In the genomic region with DNA sequence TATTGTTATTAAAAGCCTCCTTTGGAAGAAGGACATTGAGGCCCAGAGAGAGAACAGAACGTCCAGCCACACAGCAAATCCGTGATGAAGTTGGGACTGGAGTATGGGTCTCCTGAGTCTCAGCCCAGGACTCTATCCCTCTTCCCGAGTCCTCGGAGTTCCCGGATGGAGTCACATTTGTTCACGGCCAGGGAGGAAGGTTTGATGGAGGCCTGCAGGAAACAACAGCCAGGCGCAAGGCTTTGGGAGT, we compare ENCODE assay signal across 2 cellular contexts.
A peak's percentile ranks its signal among the peaks of the same experiment; 100 is the strongest.
TF ChIP-seq lines count a peak whose summit lies in the region.

No MANE protein-coding gene starts in this region.

TF ChIP-seq in HCT116, 20 proteins besides CTCF, POLR2A, EP300 and RAD21:
- no peak for TF ChIP-seq EZH2phosphoT487 (IDR thresholded peaks at IDR 0.05; ENCODE audit: borderline replicate concordance)

TF ChIP-seq in GM12878, 131 proteins besides CTCF, POLR2A, EP300 and RAD21:
- TF ChIP-seq, protein P1, sequence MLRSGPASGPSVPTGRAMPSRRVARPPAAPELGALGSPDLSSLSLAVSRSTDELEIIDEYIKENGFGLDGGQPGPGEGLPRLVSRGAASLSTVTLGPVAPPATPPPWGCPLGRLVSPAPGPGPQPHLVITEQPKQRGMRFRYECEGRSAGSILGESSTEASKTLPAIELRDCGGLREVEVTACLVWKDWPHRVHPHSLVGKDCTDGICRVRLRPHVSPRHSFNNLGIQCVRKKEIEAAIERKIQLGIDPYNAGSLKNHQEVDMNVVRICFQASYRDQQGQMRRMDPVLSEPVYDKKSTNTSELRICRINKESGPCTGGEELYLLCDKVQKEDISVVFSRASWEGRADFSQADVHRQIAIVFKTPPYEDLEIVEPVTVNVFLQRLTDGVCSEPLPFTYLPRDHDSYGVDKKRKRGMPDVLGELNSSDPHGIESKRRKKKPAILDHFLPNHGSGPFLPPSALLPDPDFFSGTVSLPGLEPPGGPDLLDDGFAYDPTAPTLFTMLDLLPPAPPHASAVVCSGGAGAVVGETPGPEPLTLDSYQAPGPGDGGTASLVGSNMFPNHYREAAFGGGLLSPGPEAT (IDR thresholded peaks at IDR 0.05; ENCODE audit: low read depth): 0 out of 2 replicates have a peak, but pooled peaks have one; percentile 44
- TF ChIP-seq SUZ12 (IDR thresholded peaks at IDR 0.05; ENCODE audit: unreplicated experiment) (no peak), CBFB (IDR thresholded peaks at IDR 0.05; ENCODE audit: low read depth) (no peak), POLR2AphosphoS2 (IDR thresholded peaks at IDR 0.05; ENCODE audit: low read depth, low read length) (no peak), SIX5 (IDR thresholded peaks at IDR 0.05; ENCODE audit: low read depth, low read length, severe bottlenecking) (no peak), ZBED1 (IDR thresholded peaks at IDR 0.05; ENCODE audit: borderline replicate concordance) (no peak), TCF3 (IDR thresholded peaks at IDR 0.05; ENCODE audit: borderline replicate concordance, insufficient read depth, low read depth, low read length) (no peak), IKZF1 (conservative IDR thresholded peaks at IDR 0.05) (no peak), NFIC (IDR thresholded peaks at IDR 0.05; ENCODE audit: low read depth, low read length) (no peak)
- TF ChIP-seq, protein P2, sequence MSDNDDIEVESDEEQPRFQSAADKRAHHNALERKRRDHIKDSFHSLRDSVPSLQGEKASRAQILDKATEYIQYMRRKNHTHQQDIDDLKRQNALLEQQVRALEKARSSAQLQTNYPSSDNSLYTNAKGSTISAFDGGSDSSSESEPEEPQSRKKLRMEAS (IDR thresholded peaks at IDR 0.05; ENCODE audit: low read depth, low read length): no peak
- TF ChIP-seq, protein P3, sequence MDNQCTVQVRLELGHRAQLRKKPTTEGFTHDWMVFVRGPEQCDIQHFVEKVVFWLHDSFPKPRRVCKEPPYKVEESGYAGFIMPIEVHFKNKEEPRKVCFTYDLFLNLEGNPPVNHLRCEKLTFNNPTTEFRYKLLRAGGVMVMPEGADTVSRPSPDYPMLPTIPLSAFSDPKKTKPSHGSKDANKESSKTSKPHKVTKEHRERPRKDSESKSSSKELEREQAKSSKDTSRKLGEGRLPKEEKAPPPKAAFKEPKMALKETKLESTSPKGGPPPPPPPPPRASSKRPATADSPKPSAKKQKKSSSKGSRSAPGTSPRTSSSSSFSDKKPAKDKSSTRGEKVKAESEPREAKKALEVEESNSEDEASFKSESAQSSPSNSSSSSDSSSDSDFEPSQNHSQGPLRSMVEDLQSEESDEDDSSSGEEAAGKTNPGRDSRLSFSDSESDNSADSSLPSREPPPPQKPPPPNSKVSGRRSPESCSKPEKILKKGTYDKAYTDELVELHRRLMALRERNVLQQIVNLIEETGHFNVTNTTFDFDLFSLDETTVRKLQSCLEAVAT (IDR thresholded peaks at IDR 0.05): peak; percentile 83; the same call in 1 of the 2 replicates
- TF ChIP-seq, protein P4, sequence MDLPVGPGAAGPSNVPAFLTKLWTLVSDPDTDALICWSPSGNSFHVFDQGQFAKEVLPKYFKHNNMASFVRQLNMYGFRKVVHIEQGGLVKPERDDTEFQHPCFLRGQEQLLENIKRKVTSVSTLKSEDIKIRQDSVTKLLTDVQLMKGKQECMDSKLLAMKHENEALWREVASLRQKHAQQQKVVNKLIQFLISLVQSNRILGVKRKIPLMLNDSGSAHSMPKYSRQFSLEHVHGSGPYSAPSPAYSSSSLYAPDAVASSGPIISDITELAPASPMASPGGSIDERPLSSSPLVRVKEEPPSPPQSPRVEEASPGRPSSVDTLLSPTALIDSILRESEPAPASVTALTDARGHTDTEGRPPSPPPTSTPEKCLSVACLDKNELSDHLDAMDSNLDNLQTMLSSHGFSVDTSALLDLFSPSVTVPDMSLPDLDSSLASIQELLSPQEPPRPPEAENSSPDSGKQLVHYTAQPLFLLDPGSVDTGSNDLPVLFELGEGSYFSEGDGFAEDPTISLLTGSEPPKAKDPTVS (IDR thresholded peaks at IDR 0.05; ENCODE audit: low read depth, low read length): no peak
